Comparison of ENCODE assay signal across 17 cellular contexts in the genomic region with DNA sequence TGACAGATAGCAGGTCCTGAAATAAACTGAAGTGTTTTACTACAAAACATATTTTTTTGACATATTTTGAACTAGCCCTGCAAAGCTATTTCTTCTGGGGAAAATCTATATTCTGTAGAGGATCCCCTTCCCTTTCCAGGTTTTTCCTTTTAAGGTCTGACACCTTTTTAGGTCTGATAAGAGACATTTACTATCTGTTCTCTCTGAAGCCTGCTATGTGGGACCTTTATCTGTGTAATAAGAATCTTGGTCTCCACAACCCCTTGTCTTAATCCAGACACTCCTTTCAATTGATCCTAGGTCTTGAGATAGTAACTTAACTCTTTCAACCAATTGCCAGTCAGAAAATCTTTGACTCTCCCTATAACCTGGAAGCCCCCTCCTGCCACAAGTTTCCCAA. TPM values are rescaled to one million over a fixed set of nuclear protein-coding genes. Genes with fewer than 3 reads are reported as not detected.
DNase-seq lines count a peak whose midpoint lies in the region; ATAC-seq and TF ChIP-seq lines count a peak whose summit lies in the region.
"Had no signal": no experiment of that assay in that cellular context is flagged by ENCODE, and none has a peak within 500 bp of the region (broad histone marks: within the 10 kb centered on the region; RNA-seq: fewer than 3 reads in every experiment).

No MANE protein-coding gene starts in this region.

- H3K4me1 ChIP-seq in CD4-positive, CD25-positive, alpha-beta regulatory T cell (ENCODE audit: control insufficient read depth, insufficient read depth, low read length, poor library complexity, severe bottlenecking), result peaks cover 31% of the 10 kb centered on the region
- H3K4me1 ChIP-seq in Caco-2 (peaks cover 8% of the 10 kb centered on the region; the same call in 1 of the 2 replicates), mesenchymal stem cell (ENCODE audit: control insufficient read depth, insufficient read depth, low read depth, low read length) (peaks cover 2% of the 10 kb centered on the region)

- no peak overlapping the region for H3K23ac ChIP-seq in mesenchymal stem cell (ENCODE audit: low read length in 2 of 2)

- BruUV-seq in Caco-2 (replicated peaks; lab: Mats Ljungman, UMichigan), result no TSS peak

- H2BK5ac ChIP-seq in mesenchymal stem cell (ENCODE audit: low read depth, low read length, poor library complexity, severe bottlenecking), result no peak overlapping the region

- H3K9ac ChIP-seq in mesenchymal stem cell (ENCODE audit: low read length), result no peak overlapping the region

- no peaks in the 10 kb centered on the region for H3K27me3 Mint-ChIP-seq in CD4-positive, CD25-positive, alpha-beta regulatory T cell
- H3K27me3 Mint-ChIP-seq in Caco-2 (ENCODE audit: insufficient read depth, unreplicated experiment) (no peaks in the 10 kb centered on the region), T-helper 17 cell (no peaks in the 10 kb centered on the region)
- H3K27me3 Mint-ChIP-seq: IgD-negative memory B cell had no signal

- H3K9me3 Mint-ChIP-seq in CD4-positive, CD25-positive, alpha-beta regulatory T cell, result peaks cover 0 to 7% (median 0%) of the 10 kb centered on the region in 7 donors
- peaks cover 9% of the 10 kb centered on the region for H3K9me3 Mint-ChIP-seq in Caco-2 (ENCODE audit: unreplicated experiment)

- no peak overlapping the region for H2AK5ac ChIP-seq in mesenchymal stem cell (ENCODE audit: low read length, severe bottlenecking)

- no peaks in the 10 kb centered on the region for H3K27me3 ChIP-seq in CD4-positive, CD25-positive, alpha-beta regulatory T cell (ENCODE audit: control insufficient read depth, insufficient read depth, low read length)
- H3K27me3 ChIP-seq in Caco-2 (replicated peaks; ENCODE audit: control insufficient read depth, insufficient read depth, low read length) (no peaks in the 10 kb centered on the region), mesenchymal stem cell (ENCODE audit: control insufficient read depth in 1 of 2, insufficient read depth in 1 of 2, low read length in 2 of 2) (no peaks in the 10 kb centered on the region)
- H3K27me3 ChIP-seq: SJSA1 had no signal

- peaks cover 33 to 73% (median 49%) of the 10 kb centered on the region in 4 donors for H3K4me1 Mint-ChIP-seq in CD4-positive, CD25-positive, alpha-beta regulatory T cell
- H3K4me1 Mint-ChIP-seq in Caco-2 (ENCODE audit: low read depth, unreplicated experiment) (peaks cover 17% of the 10 kb centered on the region), T-helper 17 cell (peaks cover 19% of the 10 kb centered on the region)

- no peak overlapping the region for H3K4me2 ChIP-seq in mesenchymal stem cell (ENCODE audit: low read length, poor library complexity, severe bottlenecking)

- no peak overlapping the region for H4K8ac ChIP-seq in mesenchymal stem cell (ENCODE audit: low read length)

- no peak overlapping the region for H3K14ac ChIP-seq in mesenchymal stem cell (ENCODE audit: low read length in 2 of 2)

- no peaks in the 10 kb centered on the region for H3K79me1 ChIP-seq in mesenchymal stem cell (replicated peaks; ENCODE audit: low read length, poor library complexity, severe bottlenecking)

- no peak overlapping the region for H4K91ac ChIP-seq in mesenchymal stem cell (ENCODE audit: low read length)

- intact Hi-C loops in Caco-2 (cut with micrococcal nuclease; ENCODE audit: unreplicated experiment), result no loop called here

- H2AFZ ChIP-seq in mesenchymal stem cell (ENCODE audit: low read depth, low read length), result no peak overlapping the region

- peaks cover 22% of the 10 kb centered on the region for H3K36me3 Mint-ChIP-seq in CD4-positive, CD25-positive, alpha-beta regulatory T cell
- peaks cover 3% of the 10 kb centered on the region for H3K36me3 Mint-ChIP-seq in Caco-2 (ENCODE audit: insufficient read depth, unreplicated experiment)
- no peaks in the 10 kb centered on the region for H3K36me3 Mint-ChIP-seq in T-helper 17 cell (ENCODE audit: low read depth)

- H2BK15ac ChIP-seq in mesenchymal stem cell (ENCODE audit: low read depth, poor library complexity, severe bottlenecking), result no peak overlapping the region

- H3K27ac Mint-ChIP-seq in CD4-positive, CD25-positive, alpha-beta regulatory T cell, result peak overlapping the region in 1 of 3 donors; percentile 78
- H3K27ac Mint-ChIP-seq in Caco-2 (ENCODE audit: unreplicated experiment) (peak overlapping the region; percentile 63), T-helper 17 cell (no peak overlapping the region)
- H3K27ac Mint-ChIP-seq: CD8-positive, alpha-beta T cell; IgD-negative memory B cell had no signal

- no peak for DNase-seq in CD4-positive, CD25-positive, alpha-beta regulatory T cell
- DNase-seq in Caco-2, result no peak
- no peak for DNase-seq in T-helper 17 cell
- DNase-seq in mesenchymal stem cell, result no peak
- DNase-seq in KG1 (lab: John Stamatoyannopoulos, UW), result no peak
- no peak for DNase-seq in GDM1 (lab: John Stamatoyannopoulos, UW)
- DNase-seq in T-helper 1 cell, result no peak
- DNase-seq: ACHN; CD8-positive, alpha-beta T cell; H7; NCI-H1048; NCI-H226; NCI-H526 had no signal

- H3K4me3 ChIP-seq in CD4-positive, CD25-positive, alpha-beta regulatory T cell (ENCODE audit: low read depth, low read length), result no peak overlapping the region
- H3K4me3 ChIP-seq in Caco-2 (ENCODE audit: low read depth, low read length) (no peak overlapping the region), mesenchymal stem cell (ENCODE audit: insufficient read depth in 1 of 2, low read depth in 1 of 2, low read length in 2 of 2) (no peak overlapping the region)
- H3K4me3 ChIP-seq: SJSA1 had no signal

- CTCF ChIA-PET in Caco-2 (lab: Charles Lee), result no interaction called here

- H3K4me3 Mint-ChIP-seq in CD4-positive, CD25-positive, alpha-beta regulatory T cell, result peak overlapping the region; percentile 33 to 69 (median 59)
- H3K4me3 Mint-ChIP-seq in Caco-2 (ENCODE audit: unreplicated experiment) (no peak overlapping the region), T-helper 17 cell (peak overlapping the region; percentile 21)

- H3K27ac ChIP-seq in CD4-positive, CD25-positive, alpha-beta regulatory T cell (ENCODE audit: insufficient read depth, low read length, poor library complexity, severe bottlenecking), result no peak overlapping the region
- no peak overlapping the region for H3K27ac ChIP-seq in mesenchymal stem cell (ENCODE audit: low read length, poor library complexity, severe bottlenecking)
- H3K27ac ChIP-seq: RWPE1, SJSA1 had no signal

- no peak for TF ChIP-seq CTCF in Caco-2 (IDR thresholded peaks at IDR 0.05; ENCODE audit: insufficient read depth in 1 of 2, low read depth in 1 of 2, low read length in 1 of 2, severe bottlenecking in 1 of 2, unreplicated experiment in 1 of 2)

- H3K9me3 ChIP-seq in CD4-positive, CD25-positive, alpha-beta regulatory T cell (ENCODE audit: control insufficient read depth in 2 of 2, low read length in 2 of 2), result peaks cover 0 to 2% of the 10 kb centered on the region in 2 experiments
- H3K9me3 ChIP-seq in Caco-2, result 0 out of 2 replicates have a peak, but pooled peaks cover 4% of the 10 kb centered on the region
- no peaks in the 10 kb centered on the region for H3K9me3 ChIP-seq in T-helper 17 cell (ENCODE audit: control insufficient read depth, low read length, poor library complexity, severe bottlenecking)
- no peaks in the 10 kb centered on the region for H3K9me3 ChIP-seq in mesenchymal stem cell (ENCODE audit: control insufficient read depth, low read length)

- POLR2A ChIA-PET in Caco-2 (lab: Charles Lee), result no interaction called here

- peak overlapping the region; percentile 71 to 74 for H3K18ac ChIP-seq in mesenchymal stem cell (ENCODE audit: low read depth in 1 of 2, low read length in 2 of 2)

- ATAC-seq in CD4-positive, CD25-positive, alpha-beta regulatory T cell (ENCODE audit: low read depth in 2 of 2), result no peak
- ATAC-seq in T-helper 17 cell (no peak), GM21717 (IDR thresholded peaks at IDR 0.05; ENCODE audit: unreplicated experiment) (no peak)

- peak overlapping the region in 1 of 2 experiments; percentile 88 for H2BK12ac ChIP-seq in mesenchymal stem cell (ENCODE audit: low read length in 2 of 2)

- no peak overlapping the region for H3K4ac ChIP-seq in mesenchymal stem cell (ENCODE audit: low read depth in 1 of 2, low read length in 2 of 2)

- no peak overlapping the region for H2BK120ac ChIP-seq in mesenchymal stem cell (ENCODE audit: low read depth, low read length)

- H3K36me3 ChIP-seq in CD4-positive, CD25-positive, alpha-beta regulatory T cell (ENCODE audit: control insufficient read depth, insufficient read depth, low read length), result peaks cover 5% of the 10 kb centered on the region
- H3K36me3 ChIP-seq in Caco-2 (ENCODE audit: control insufficient read depth, insufficient read depth, low read length), result no peaks in the 10 kb centered on the region
- no peaks in the 10 kb centered on the region for H3K36me3 ChIP-seq in mesenchymal stem cell (ENCODE audit: control insufficient read depth in 1 of 2, insufficient read depth in 2 of 2, low read depth in 1 of 2, low read length in 2 of 2)
- H3K36me3 ChIP-seq: SJSA1 had no signal

RNA-seq across cellular contexts. Expression of a gene that starts 5.5 kb away (rescaled TPM):
- total RNA-seq in CD4-positive, CD25-positive, alpha-beta regulatory T cell, result 53.0 TPM
- 10 to 100 TPM; 41.0 to 58.5 (median 54.7) TPM for polyA plus RNA-seq in CD4-positive, CD25-positive, alpha-beta regulatory T cell
- total RNA-seq in Caco-2 (2022), result 10.7 and 11.0 TPM in 2 replicates
- total RNA-seq in T-helper 17 cell, result 10 to 100 TPM; 25.5 to 34.0 TPM
- 5.6 TPM for polyA plus RNA-seq in mesenchymal stem cell (2013, experiment 1 of 2)
- 6.0 TPM for polyA plus RNA-seq in mesenchymal stem cell (2013, experiment 2 of 2)
